ENCODE assay signal across 15 cellular contexts in genomic region chr19:43181869-43182771, GRCh38. TPM values are rescaled to one million over a fixed set of nuclear protein-coding genes. Genes with fewer than 3 reads are reported as not detected.
DNase-seq lines count a peak whose midpoint lies in the region; TF ChIP-seq lines count a peak whose summit lies in the region.
"Not testable (repeated sequence)": the region's sequence is repeated elsewhere in the genome, so short reads cannot be mapped to it uniquely, and the experiment has no call there.
"Had no signal": no experiment of that assay in that cellular context is flagged by ENCODE, and none has a peak within 500 bp of the region (broad histone marks: within the 10 kb centered on the region; RNA-seq: fewer than 3 reads in every experiment).

No MANE protein-coding gene starts in this region.

- in situ Hi-C loops in astrocyte of the cerebellum (cut with HindIII; ENCODE audit: low sequenced_read_pairs) = not testable (repeated sequence)

- TF ChIP-seq CTCF in AG04450 (IDR thresholded peaks at IDR 0.05; ENCODE audit: low read depth, low read length); RWPE1 (conservative IDR thresholded peaks at IDR 0.05; ENCODE audit: low read depth); astrocyte of the cerebellum (IDR thresholded peaks at IDR 0.05; ENCODE audit: low read depth, low read length, missing control alignments); epithelial cell of esophagus (IDR thresholded peaks at IDR 0.05; ENCODE audit: insufficient read depth, low read depth, low read length, missing control alignments): not testable (repeated sequence)

- H3K9me3 ChIP-seq in AG04450 (ENCODE audit: control insufficient read depth, insufficient read depth, low read length) = not testable (repeated sequence)

- CTCF ChIA-PET in AG04450 (lab: Charles Lee) = not testable (repeated sequence)
- CTCF ChIA-PET in RWPE1 (lab: Yijun Ruan, JAX) = interaction anchor here (0.6 kb wide), 2 partner anchors 18 to 79 kb away, joined by 3 read pairs; no protein-coding TSS in a partner anchor

- POLR2A ChIA-PET in AG04450 (lab: Yijun Ruan, JAX) = interaction anchor here (0.7 to 1.3 kb wide), 2 partner anchors 20 to 32 kb away, joined by 3 to 8 read pairs; no protein-coding TSS in a partner anchor
- POLR2A ChIA-PET in RWPE1 (lab: Yijun Ruan, JAX; ENCODE audit: low non-redundant PET) = not testable (repeated sequence)

- DNase-seq in AG04450 (ENCODE audit: low read depth, low spot score) (peak; percentile 55), ELR (ENCODE audit: low read depth) (peak; percentile 95), HPDE6-E6E7 (ENCODE audit: extremely low spot score) (peak; percentile 49), RWPE1 (ENCODE audit: low spot score) (peak; percentile 78), astrocyte of the cerebellum (ENCODE audit: low read depth) (peak; percentile 18), epithelial cell of esophagus (ENCODE audit: low read depth) (peak; percentile 91), glomerular visceral epithelial cell (ENCODE audit: extremely low spot score) (peak; percentile 82), renal cortical epithelial cell (ENCODE audit: low read depth) (peak; percentile 80)

- H3K27ac ChIP-seq in AG04450 (ENCODE audit: low read depth, low read length) (peak overlapping the region; percentile 89), RWPE1 (peak overlapping the region; percentile 97)

- not testable (repeated sequence) for H3K27me3 ChIP-seq in AG04450 (ENCODE audit: control insufficient read depth, insufficient read depth, low read length)

- H3K4me3 ChIP-seq in AG04450 (ENCODE audit: low read depth, low read length); astrocyte of the cerebellum (ENCODE audit: low read depth, low read length); epithelial cell of esophagus (ENCODE audit: low read length): not testable (repeated sequence)

RNA-seq across cellular contexts. Expression of gene PSG5, which starts 4.2 kb away (rescaled TPM):
- 115 and 135 TPM in 2 replicates for polyA plus RNA-seq in AG04450 (2011; rRNA removed)
- 36.9 and 46.6 TPM in 2 replicates for polyA minus RNA-seq in AG04450 (2011; rRNA and poly(A)+ RNA removed)
- total RNA-seq in renal cortical epithelial cell = 8.4 and 16.1 TPM in 2 replicates
- total RNA-seq: activated CD8-positive, alpha-beta T cell treated with anti-CD3 and anti-CD28 coated beads, Interleukin-2, amount 10 ng/mL, durations not matched to agents 7 days and 5 days; HepG2; mesothelial cell of epicardium; natural killer cell treated with Interleukin-12 subunit alpha and Interleukin-12 subunit beta and Interleukin-15 and Interleukin-18, amount 100 ng/mL, for 72 hours; NCI-H460; skeletal muscle tissue; testis had no signal
- polyA plus RNA-seq: HepG2 had no signal

RNA-seq across cellular contexts. Expression of gene PSG4, which starts 23.3 kb away (rescaled TPM):
- polyA plus RNA-seq in AG04450 (2011; rRNA removed) = 0.56 and 0.84 TPM in 2 replicates
- 0.69 TPM in 1 of 2 replicates, not detected in the other for polyA minus RNA-seq in AG04450 (2011; rRNA and poly(A)+ RNA removed)
- total RNA-seq in renal cortical epithelial cell = 3.6 and 22.4 TPM in 2 replicates
- total RNA-seq: activated CD8-positive, alpha-beta T cell treated with anti-CD3 and anti-CD28 coated beads, Interleukin-2, amount 10 ng/mL, durations not matched to agents 7 days and 5 days; HepG2; mesothelial cell of epicardium; natural killer cell treated with Interleukin-12 subunit alpha and Interleukin-12 subunit beta and Interleukin-15 and Interleukin-18, amount 100 ng/mL, for 72 hours; NCI-H460; skeletal muscle tissue had no signal
- polyA plus RNA-seq: HepG2 had no signal

Comparison
In these comparisons a context has a peak if more than half of its experiments do, and no peak if none do; other contexts are left out.
1. DNase-seq: peak in every context shown above with its lines; median percentile 95 in ELR; 91 in epithelial cell of esophagus; 82 in glomerular visceral epithelial cell; 80 in renal cortical epithelial cell; 78 in RWPE1; 55 in AG04450; 49 in HPDE6-E6E7; 18 in astrocyte of the cerebellum.